ENCODE assay signal across 2 cellular contexts in the genomic region with DNA sequence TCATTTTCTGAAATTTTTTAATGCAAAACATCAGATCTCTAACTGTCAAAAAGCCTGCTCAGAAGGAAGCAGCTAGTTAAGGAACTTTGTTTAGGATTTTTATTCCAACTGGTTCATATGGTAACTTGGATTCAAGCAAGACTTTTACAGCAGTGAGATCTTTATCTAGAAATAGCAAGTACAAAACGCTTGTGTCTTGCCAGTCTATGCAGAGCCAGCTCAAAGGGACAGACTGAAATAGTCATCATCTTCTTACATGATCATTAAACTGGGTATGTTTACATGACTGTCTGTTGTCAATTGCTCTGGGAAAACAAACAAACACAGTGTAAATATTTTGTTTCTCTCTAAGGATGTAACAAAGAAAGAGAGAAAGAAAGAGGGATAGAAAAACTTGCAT.
TF ChIP-seq lines count a peak whose summit lies in the region.

No MANE protein-coding gene starts in this region.

TF ChIP-seq in A549, 52 proteins besides CTCF, POLR2A, EP300 and RAD21:
- TF ChIP-seq BHLHE40 (IDR thresholded peaks at IDR 0.05; ENCODE audit: low read depth, low read length) (no peak), HDAC2 (IDR thresholded peaks at IDR 0.05) (no peak), PHF8 (IDR thresholded peaks at IDR 0.05; ENCODE audit: borderline replicate concordance, low read depth) (no peak), POLR2AphosphoS2 (conservative IDR thresholded peaks at IDR 0.05; ENCODE audit: low read length) (no peak), CHD2 (IDR thresholded peaks at IDR 0.05; ENCODE audit: low read length, partially characterized antibody) (no peak), FOXS1 (CRISPR knock-in tag; IDR thresholded peaks at IDR 0.05) (no peak), RFX5 (IDR thresholded peaks at IDR 0.05) (no peak), RCOR1 (IDR thresholded peaks at IDR 0.05; ENCODE audit: low read depth, low read length) (no peak), CBX8 (IDR thresholded peaks at IDR 0.05) (no peak), FOSB (CRISPR knock-in tag; IDR thresholded peaks at IDR 0.05) (no peak), RARB (CRISPR knock-in tag; IDR thresholded peaks at IDR 0.05) (no peak), SMC3 (IDR thresholded peaks at IDR 0.05) (no peak), NFE2L2 (conservative IDR thresholded peaks at IDR 0.05; ENCODE audit: low read length) (no peak)
- TF ChIP-seq, protein P1, sequence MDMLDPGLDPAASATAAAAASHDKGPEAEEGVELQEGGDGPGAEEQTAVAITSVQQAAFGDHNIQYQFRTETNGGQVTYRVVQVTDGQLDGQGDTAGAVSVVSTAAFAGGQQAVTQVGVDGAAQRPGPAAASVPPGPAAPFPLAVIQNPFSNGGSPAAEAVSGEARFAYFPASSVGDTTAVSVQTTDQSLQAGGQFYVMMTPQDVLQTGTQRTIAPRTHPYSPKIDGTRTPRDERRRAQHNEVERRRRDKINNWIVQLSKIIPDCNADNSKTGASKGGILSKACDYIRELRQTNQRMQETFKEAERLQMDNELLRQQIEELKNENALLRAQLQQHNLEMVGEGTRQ (IDR thresholded peaks at IDR 0.05), result no peak
- TF ChIP-seq, protein P2, sequence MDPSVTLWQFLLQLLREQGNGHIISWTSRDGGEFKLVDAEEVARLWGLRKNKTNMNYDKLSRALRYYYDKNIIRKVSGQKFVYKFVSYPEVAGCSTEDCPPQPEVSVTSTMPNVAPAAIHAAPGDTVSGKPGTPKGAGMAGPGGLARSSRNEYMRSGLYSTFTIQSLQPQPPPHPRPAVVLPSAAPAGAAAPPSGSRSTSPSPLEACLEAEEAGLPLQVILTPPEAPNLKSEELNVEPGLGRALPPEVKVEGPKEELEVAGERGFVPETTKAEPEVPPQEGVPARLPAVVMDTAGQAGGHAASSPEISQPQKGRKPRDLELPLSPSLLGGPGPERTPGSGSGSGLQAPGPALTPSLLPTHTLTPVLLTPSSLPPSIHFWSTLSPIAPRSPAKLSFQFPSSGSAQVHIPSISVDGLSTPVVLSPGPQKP (IDR thresholded peaks at IDR 0.05; ENCODE audit: low read depth, low read length), result no peak
- TF ChIP-seq, protein P3, sequence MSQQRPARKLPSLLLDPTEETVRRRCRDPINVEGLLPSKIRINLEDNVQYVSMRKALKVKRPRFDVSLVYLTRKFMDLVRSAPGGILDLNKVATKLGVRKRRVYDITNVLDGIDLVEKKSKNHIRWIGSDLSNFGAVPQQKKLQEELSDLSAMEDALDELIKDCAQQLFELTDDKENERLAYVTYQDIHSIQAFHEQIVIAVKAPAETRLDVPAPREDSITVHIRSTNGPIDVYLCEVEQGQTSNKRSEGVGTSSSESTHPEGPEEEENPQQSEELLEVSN (IDR thresholded peaks at IDR 0.05; ENCODE audit: borderline replicate concordance, low read depth), result no peak

TF ChIP-seq in endothelial cell of umbilical vein, 7 proteins besides CTCF, POLR2A, EP300 and RAD21:
- TF ChIP-seq MYC (IDR thresholded peaks at IDR 0.05; ENCODE audit: low read depth, low read length) (no peak), GATA2 (IDR thresholded peaks at IDR 0.05; ENCODE audit: insufficient read depth, insufficient read length, low read depth, low read length) (peak; percentile 52)
